13 cellular contexts compared by ENCODE assay signal in genomic region chr2:136107238-136108033, GRCh38. TPM values are rescaled to one million over a fixed set of nuclear protein-coding genes. Genes with fewer than 3 reads are reported as not detected.
DNase-seq lines count a peak whose midpoint lies in the region; ATAC-seq and TF ChIP-seq lines count a peak whose summit lies in the region.
"Had no signal": no experiment of that assay in that cellular context is flagged by ENCODE, and none has a peak within 500 bp of the region (broad histone marks: within the 10 kb centered on the region; RNA-seq: fewer than 3 reads in every experiment).

No MANE protein-coding gene starts in this region.

- H3K4me3 Mint-ChIP-seq in naive B cell (peak overlapping the region in 3 of 8 donors; percentile 12 to 30 (median 13)), glutamatergic neuron (ENCODE audit: unreplicated experiment) (no peak overlapping the region)

- TF ChIP-seq CTCF in glutamatergic neuron (IDR thresholded peaks at IDR 0.05; ENCODE audit: partially characterized antibody, unreplicated experiment), result no peak

- H3K9me3 Mint-ChIP-seq in naive B cell (peaks cover 0 to 2% (median 0%) of the 10 kb centered on the region in 7 donors), glutamatergic neuron (ENCODE audit: unreplicated experiment) (no peaks in the 10 kb centered on the region)

- H3K36me3 Mint-ChIP-seq in naive B cell (peaks cover 0 to 3% of the 10 kb centered on the region in 2 donors), glutamatergic neuron (ENCODE audit: unreplicated experiment) (no peaks in the 10 kb centered on the region)

- ATAC-seq in GM18870 (IDR thresholded peaks at IDR 0.05; ENCODE audit: unreplicated experiment), result peak; percentile 70
- peak; percentile 75 for ATAC-seq in GM21528 (IDR thresholded peaks at IDR 0.05; ENCODE audit: low FRiP score, unreplicated experiment)
- ATAC-seq in HG03135 (IDR thresholded peaks at IDR 0.05; ENCODE audit: unreplicated experiment), result peak; percentile 73
- ATAC-seq in naive B cell (ENCODE audit: low read depth in 2 of 2), result peak in 1 of 2 donors; percentile 7

- H3K4me1 Mint-ChIP-seq in naive B cell, result peaks cover 40 to 61% (median 56%) of the 10 kb centered on the region in 3 donors
- peaks cover 12% of the 10 kb centered on the region for H3K4me1 Mint-ChIP-seq in glutamatergic neuron (ENCODE audit: low read depth, unreplicated experiment)

- H3K27ac Mint-ChIP-seq in naive B cell (peak overlapping the region; percentile 21 to 86 (median 56)), glutamatergic neuron (ENCODE audit: unreplicated experiment) (no peak overlapping the region)
- H3K27ac Mint-ChIP-seq: activated naive CD4-positive, alpha-beta T cell treated with anti-CD3 and anti-CD28 coated beads, Interleukin-2, amount 50 U/mL, for 72 hours had no signal

- no peak for DNase-seq in naive B cell
- no peak for DNase-seq in NCI-H748 (lab: John Stamatoyannopoulos, UW; ENCODE audit: unreplicated experiment)
- DNase-seq in DMS53 treated with DMSO at 0.1 percent for 48 hours (lab: John Stamatoyannopoulos, UW; ENCODE audit: unreplicated experiment), result no peak
- DNase-seq in glutamatergic neuron, result no peak
- DNase-seq: cerebellar nuclear complex, NCI-H2171 treated with DMSO at 0.1 percent for 48 hours, T1000, transverse colon had no signal

- H3K27me3 Mint-ChIP-seq in naive B cell (no peaks in the 10 kb centered on the region), glutamatergic neuron (ENCODE audit: unreplicated experiment) (peaks cover 2% of the 10 kb centered on the region)

RNA-seq across cellular contexts. Expression of gene CXCR4, which starts 10.5 kb away (rescaled TPM):
- 1,000 to 10,000 TPM; 1,969 to 4,468 (median 2,782) TPM for polyA plus RNA-seq in naive B cell (ENCODE audit: low read depth in 6 of 6)
- total RNA-seq in glutamatergic neuron (ENCODE audit: unreplicated experiment), result 215 TPM
- total RNA-seq: LHCN-M2 had no signal
